ENCODE assay signal across 1 cellular context in genomic region chr1:225428066-225428878, GRCh38.
TF ChIP-seq lines count a peak whose summit lies in the region.

No MANE protein-coding gene starts in this region.

TF ChIP-seq in K562, 482 proteins besides CTCF, POLR2A, EP300 and RAD21 (continued from another document and continues in another):
- TF ChIP-seq HOMEZ (CRISPR knock-in tag; IDR thresholded peaks at IDR 0.05) (no peak), FOXA1 (IDR thresholded peaks at IDR 0.05; ENCODE audit: borderline replicate concordance) (no peak), GTF2E2 (tag; IDR thresholded peaks at IDR 0.05) (0 out of 2 replicates have a peak, but pooled peaks have one; percentile 55), EP400 (IDR thresholded peaks at IDR 0.05) (peak; percentile 81), CTBP1 (IDR thresholded peaks at IDR 0.05; ENCODE audit: borderline replicate concordance) (peak; percentile 91), RBM25 (IDR thresholded peaks at IDR 0.05; ENCODE audit: low read depth, low read length, severe bottlenecking) (peak; percentile 100), ILF3 (IDR thresholded peaks at IDR 0.05; ENCODE audit: borderline replicate concordance) (no peak), ZNF780A (CRISPR knock-in tag; IDR thresholded peaks at IDR 0.05) (peak; percentile 52; the same call in 1 of the 2 replicates), SUPT5H (IDR thresholded peaks at IDR 0.05) (peak; percentile 71), PHF20 (IDR thresholded peaks at IDR 0.05; ENCODE audit: partially characterized antibody) (no peak), ETS2 (tag; IDR thresholded peaks at IDR 0.05; ENCODE audit: borderline replicate concordance, poor library complexity, severe bottlenecking) (no peak), MCM7 (IDR thresholded peaks at IDR 0.05) (no peak), USF2 (CRISPR knock-in tag; IDR thresholded peaks at IDR 0.05) (no peak), MTF1 (CRISPR knock-in tag; IDR thresholded peaks at IDR 0.05; ENCODE audit: borderline replicate concordance) (no peak), HNRNPLL (IDR thresholded peaks at IDR 0.05; ENCODE audit: low read depth, low read length, poor library complexity, severe bottlenecking) (peak; percentile 57), ZKSCAN8 (CRISPR knock-in tag; IDR thresholded peaks at IDR 0.05) (no peak), ZNF280A (IDR thresholded peaks at IDR 0.05; ENCODE audit: low read depth, partially characterized antibody) (no peak), E2F3 (CRISPR knock-in tag; IDR thresholded peaks at IDR 0.05) (peak; percentile 84; the same call in 1 of the 2 replicates), PRMT5 (CRISPR knock-in tag; IDR thresholded peaks at IDR 0.05) (no peak), NR2C2 (CRISPR knock-in tag; IDR thresholded peaks at IDR 0.05) (peak; percentile 50; the same call in 1 of the 2 replicates), NR2C2 (tag; IDR thresholded peaks at IDR 0.05) (peak; percentile 92), KLF10 (CRISPR knock-in tag; IDR thresholded peaks at IDR 0.05) (no peak), RUNX1 (IDR thresholded peaks at IDR 0.05; ENCODE audit: low read depth) (no peak), FOXJ2 (tag; IDR thresholded peaks at IDR 0.05) (no peak), CREB1 (IDR thresholded peaks at IDR 0.05) (peak; percentile 69), CREB1 (CRISPR knock-in tag; IDR thresholded peaks at IDR 0.05) (peak; percentile 82), ZBED1 (IDR thresholded peaks at IDR 0.05) (peak; percentile 65; the same call in 1 of the 2 replicates), SAFB2 (IDR thresholded peaks at IDR 0.05; ENCODE audit: borderline replicate concordance, low read depth, low read length, severe bottlenecking) (no peak), ZZZ3 (IDR thresholded peaks at IDR 0.05) (no peak), ZNF124 (CRISPR knock-in tag; IDR thresholded peaks at IDR 0.05) (no peak), NUFIP1 (IDR thresholded peaks at IDR 0.05; ENCODE audit: partially characterized antibody) (no peak), ZNF445 (CRISPR knock-in tag; IDR thresholded peaks at IDR 0.05; ENCODE audit: low read depth) (no peak), KHSRP (IDR thresholded peaks at IDR 0.05) (no peak), MCM3 (IDR thresholded peaks at IDR 0.05) (no peak), E2F4 (CRISPR knock-in tag; IDR thresholded peaks at IDR 0.05; ENCODE audit: low read depth) (no peak; the same call in 1 of the 2 replicates), HMG20A (CRISPR knock-in tag; conservative IDR thresholded peaks at IDR 0.05) (no peak), MLX (CRISPR knock-in tag; conservative IDR thresholded peaks at IDR 0.05) (no peak), POLR2G (IDR thresholded peaks at IDR 0.05; ENCODE audit: low read depth, low read length) (peak; percentile 89), OTX1 (CRISPR knock-in tag; IDR thresholded peaks at IDR 0.05) (no peak), PATZ1 (CRISPR knock-in tag; IDR thresholded peaks at IDR 0.05; ENCODE audit: borderline replicate concordance) (peak; percentile 12; the same call in 1 of the 2 replicates), ZNF384 (IDR thresholded peaks at IDR 0.05; ENCODE audit: low read depth, low read length) (peak; percentile 77), SMAD2 (IDR thresholded peaks at IDR 0.05; ENCODE audit: low read depth, low read length) (no peak), BACH1 (tag; IDR thresholded peaks at IDR 0.05) (peak; percentile 99), RNF219 (CRISPR knock-in tag; IDR thresholded peaks at IDR 0.05) (no peak), ZHX1 (conservative IDR thresholded peaks at IDR 0.05; ENCODE audit: low read length) (no peak; the same call in 1 of the 2 replicates), NR1H2 (CRISPR knock-in tag; IDR thresholded peaks at IDR 0.05) (no peak), ATF3 (IDR thresholded peaks at IDR 0.05) (peak; percentile 59; the same call in 1 of the 2 replicates), ATF3 (CRISPR knock-in tag; conservative IDR thresholded peaks at IDR 0.05) (no peak), BRCA1 (IDR thresholded peaks at IDR 0.05) (no peak), BRCA1 (CRISPR knock-in tag; IDR thresholded peaks at IDR 0.05) (no peak), E2F6 (IDR thresholded peaks at IDR 0.05; ENCODE audit: borderline replicate concordance in 1 of 2, extremely low read depth in 1 of 2, insufficient read depth in 1 of 2, insufficient read length in 1 of 2, low read depth in 1 of 2, low read length in 1 of 2, poor library complexity in 1 of 2, severe bottlenecking in 1 of 2) (peak; percentile 97 to 99), MITF (IDR thresholded peaks at IDR 0.05) (no peak), ZNF347 (CRISPR knock-in tag; IDR thresholded peaks at IDR 0.05; ENCODE audit: low read depth) (no peak)
